In the genomic region with DNA sequence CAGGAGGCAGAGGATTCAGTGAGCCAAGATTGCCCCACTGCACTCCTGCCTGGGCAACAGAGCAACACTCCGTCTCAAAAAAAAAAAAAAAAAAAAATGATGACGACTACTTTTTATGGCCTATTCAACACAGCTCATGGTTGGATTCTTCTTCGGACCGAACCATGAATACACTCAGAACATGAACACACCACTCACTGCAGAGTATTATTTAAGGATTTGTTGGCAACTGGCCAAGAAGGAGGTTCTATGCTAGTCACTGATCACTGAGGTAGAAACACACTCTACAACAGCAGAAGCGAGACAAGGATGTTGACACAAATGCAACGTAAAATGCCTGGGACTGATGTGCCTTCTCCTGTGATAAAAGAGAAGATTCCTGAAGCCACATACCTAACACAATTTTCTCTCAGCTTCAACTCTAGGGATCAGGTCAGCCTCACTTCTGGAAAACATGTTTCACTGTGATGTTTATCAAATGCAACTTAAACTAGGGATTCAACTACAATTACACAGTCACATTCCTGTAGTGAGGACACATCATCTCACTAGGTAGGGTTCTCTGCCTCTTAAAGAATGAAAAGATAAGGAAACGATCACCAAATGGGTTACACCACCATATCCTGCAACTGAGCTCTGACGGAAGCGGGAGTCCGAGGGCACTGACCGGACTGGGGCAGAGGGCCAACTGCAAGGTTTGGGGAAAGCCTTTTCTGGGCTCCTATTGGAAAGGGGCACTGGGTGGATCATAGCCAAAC, we compare ENCODE assay signal across 12 cellular contexts.
DNase-seq lines count a peak whose midpoint lies in the region; ATAC-seq and TF ChIP-seq lines count a peak whose summit lies in the region.
"Had no signal": no experiment of that assay in that cellular context is flagged by ENCODE, and none has a peak within 500 bp of the region (broad histone marks: within the 10 kb centered on the region; RNA-seq: fewer than 3 reads in every experiment).

No MANE protein-coding gene starts in this region.

- peak overlapping the region; percentile 49 for H3K4me2 ChIP-seq in hepatocyte

- H3K9me3 Mint-ChIP-seq in activated naive CD4-positive, alpha-beta T cell treated with anti-CD3 and anti-CD28 coated beads, Interleukin-2, amount 10 ng/mL, durations not matched to agents 7 days and 5 days = no peaks in the 10 kb centered on the region
- H3K9me3 Mint-ChIP-seq in type B pancreatic cell = no peaks in the 10 kb centered on the region
- H3K9me3 Mint-ChIP-seq: T-helper 1 cell treated with Interleukin-12 subunit alpha and Interleukin-12 subunit beta and Interleukin-4 antibody, amounts not matched to agents 30 μg/mL and 1 μg/mL, for 36 hours had no signal

- H3K36me3 ChIP-seq in hepatocyte (replicated peaks; ENCODE audit: insufficient read depth, low read depth) = no peaks in the 10 kb centered on the region

- peak overlapping the region; percentile 43 for H3K27ac Mint-ChIP-seq in activated naive CD4-positive, alpha-beta T cell treated with anti-CD3 and anti-CD28 coated beads, Interleukin-2, amount 10 ng/mL, durations not matched to agents 7 days and 5 days
- H3K27ac Mint-ChIP-seq in T-helper 17 cell = peak overlapping the region; percentile 90
- H3K27ac Mint-ChIP-seq in type B pancreatic cell = peak overlapping the region; percentile 63
- H3K27ac Mint-ChIP-seq: T-helper 1 cell treated with Interleukin-12 subunit alpha and Interleukin-12 subunit beta and Interleukin-4 antibody, amounts not matched to agents 30 μg/mL and 1 μg/mL, for 36 hours had no signal

- H3K4me3 Mint-ChIP-seq in activated naive CD4-positive, alpha-beta T cell treated with anti-CD3 and anti-CD28 coated beads, Interleukin-2, amount 10 ng/mL, durations not matched to agents 7 days and 5 days = no peak overlapping the region
- H3K4me3 Mint-ChIP-seq in T-helper 17 cell = no peak overlapping the region
- no peak overlapping the region for H3K4me3 Mint-ChIP-seq in type B pancreatic cell
- H3K4me3 Mint-ChIP-seq: T-helper 1 cell treated with Interleukin-12 subunit alpha and Interleukin-12 subunit beta and Interleukin-4 antibody, amounts not matched to agents 30 μg/mL and 1 μg/mL, for 36 hours had no signal

- H3K9me2 ChIP-seq in hepatocyte (replicated peaks; ENCODE audit: insufficient read depth) = no peaks in the 10 kb centered on the region

- H4K20me1 ChIP-seq in hepatocyte (ENCODE audit: insufficient read depth, poor library complexity, severe bottlenecking) = peaks cover 3% of the 10 kb centered on the region

- peaks cover 49% of the 10 kb centered on the region for H3K36me3 Mint-ChIP-seq in activated naive CD4-positive, alpha-beta T cell treated with anti-CD3 and anti-CD28 coated beads, Interleukin-2, amount 10 ng/mL, durations not matched to agents 7 days and 5 days
- H3K36me3 Mint-ChIP-seq in T-helper 17 cell (ENCODE audit: low read depth) (peaks cover 4% of the 10 kb centered on the region), type B pancreatic cell (peaks cover 10% of the 10 kb centered on the region)

- TF ChIP-seq CTCF in hepatocyte (IDR thresholded peaks at IDR 0.05; ENCODE audit: poor library complexity) (no peak), type B pancreatic cell (conservative IDR thresholded peaks at IDR 0.05) (no peak)

- WGBS in hepatocyte (ENCODE audit: low lambda C conversion rate, missing lambda C conversion rate) = 82% methylated on average over 11 of the region's 11 CpGs

- H3K27me3 ChIP-seq in hepatocyte = no peaks in the 10 kb centered on the region

- peaks cover 57% of the 10 kb centered on the region for H3K4me1 Mint-ChIP-seq in activated naive CD4-positive, alpha-beta T cell treated with anti-CD3 and anti-CD28 coated beads, Interleukin-2, amount 10 ng/mL, durations not matched to agents 7 days and 5 days
- peaks cover 41% of the 10 kb centered on the region for H3K4me1 Mint-ChIP-seq in T-helper 17 cell
- peaks cover 22% of the 10 kb centered on the region for H3K4me1 Mint-ChIP-seq in type B pancreatic cell (ENCODE audit: unreplicated experiment)

- H3K79me2 ChIP-seq in hepatocyte = peaks cover 32% of the 10 kb centered on the region

- ATAC-seq in T-helper 17 cell = no peak
- ATAC-seq in GM19324 (IDR thresholded peaks at IDR 0.05; ENCODE audit: low FRiP score, unreplicated experiment) = no peak
- ATAC-seq: GM12878 had no signal

- H3K27me3 Mint-ChIP-seq in activated naive CD4-positive, alpha-beta T cell treated with anti-CD3 and anti-CD28 coated beads, Interleukin-2, amount 10 ng/mL, durations not matched to agents 7 days and 5 days = no peaks in the 10 kb centered on the region
- H3K27me3 Mint-ChIP-seq in T-helper 17 cell (no peaks in the 10 kb centered on the region), type B pancreatic cell (no peaks in the 10 kb centered on the region)

- H3K9me3 ChIP-seq in T-helper 17 cell (ENCODE audit: control insufficient read depth, low read length, poor library complexity, severe bottlenecking) (no peaks in the 10 kb centered on the region), hepatocyte (ENCODE audit: low read depth) (no peaks in the 10 kb centered on the region)
- H3K9me3 ChIP-seq: psoas muscle had no signal

- H3K4me3 ChIP-seq in hepatocyte = no peak overlapping the region
- H3K4me3 ChIP-seq: GM12878, psoas muscle had no signal

- no peak for DNase-seq in activated naive CD4-positive, alpha-beta T cell treated with anti-CD3 and anti-CD28 coated beads, Interleukin-2, amount 10 ng/mL, durations not matched to agents 7 days and 5 days
- DNase-seq in activated naive CD4-positive, alpha-beta T cell (lab: John Stamatoyannopoulos, UW) = no peak
- DNase-seq in T-helper 17 cell (no peak), hepatocyte (ENCODE audit: low spot score) (peak; percentile 10), type B pancreatic cell (ENCODE audit: extremely low spot score, unreplicated experiment) (no peak), NCI-H2081 treated with DMSO at 0.1 percent for 48 hours (lab: John Stamatoyannopoulos, UW) (no peak)
- DNase-seq in activated CD4-positive, alpha-beta T cell treated with anti-CD3 and anti-CD28 coated beads, Interleukin-2, amount 50 U/mL, for 48 hours = no peak
- DNase-seq: C1 segment of cervical spinal cord, psoas muscle had no signal

- H3K4me1 ChIP-seq in hepatocyte (ENCODE audit: insufficient read depth) = no peaks in the 10 kb centered on the region

- CTCF ChIA-PET in activated naive CD4-positive, alpha-beta T cell treated with anti-CD3 and anti-CD28 coated beads, Interleukin-2, amount 10 ng/mL, durations not matched to agents 7 days and 5 days (lab: Charles Lee) = interaction anchor here (0.6 to 0.8 kb wide), 2 partner anchors 15 to 16 kb away, joined by 3 read pairs; no protein-coding TSS in a partner anchor

- peak overlapping the region; percentile 28 for H3K27ac ChIP-seq in hepatocyte
- H3K27ac ChIP-seq: psoas muscle had no signal

- no peak overlapping the region for H2AFZ ChIP-seq in hepatocyte
